ENCODE assay signal across 34 cellular contexts in genomic region chr3:87218560-87218959, GRCh38. TPM values are rescaled to one million over a fixed set of nuclear protein-coding genes. Genes with fewer than 3 reads are reported as not detected.
"Had no signal": no experiment of that assay in that cellular context is flagged by ENCODE, and none has a peak within 500 bp of the region (broad histone marks: within the 10 kb centered on the region; RNA-seq: fewer than 3 reads in every experiment).

No MANE protein-coding gene starts in this region.

- H3K36me3 ChIP-seq: left ventricle myocardium inferior, ovary, right atrium auricular region, spleen, tibial nerve, vagina had no signal

- FAIRE-seq: islet of Langerhans, kidney, small intestine had no signal

- H3K27me3 ChIP-seq: ovary, right atrium auricular region, tibial nerve, vagina had no signal

- H3K4me3 ChIP-seq: left ventricle myocardium inferior, lung, mucosa of descending colon, ovary, right atrium auricular region, spleen, tibial nerve, vagina had no signal

- H3K4me1 ChIP-seq: left ventricle myocardium inferior, right atrium auricular region, spleen, tibial nerve, vagina had no signal

- H3K9me3 ChIP-seq: left ventricle myocardium inferior, mucosa of descending colon, ovary, right atrium auricular region, spleen, tibial nerve, vagina had no signal

- H3K36me3 Mint-ChIP-seq: immature natural killer cell; natural killer cell treated with Interleukin-12 subunit alpha and Interleukin-12 subunit beta and Interleukin-15 and Interleukin-18, amount 100 ng/mL, for 72 hours; stimulated activated memory B cell treated with anti-CD40 and anti-IgM and Interleukin-4, amounts not matched to agents 10 μg/mL and 1 μg/mL and 100 μg/mL, for 72 hours; type B pancreatic cell had no signal

- H3K9me3 Mint-ChIP-seq: immature natural killer cell; natural killer cell treated with Interleukin-12 subunit alpha and Interleukin-12 subunit beta and Interleukin-15 and Interleukin-18, amount 100 ng/mL, for 72 hours; type B pancreatic cell had no signal

- H3K4me3 Mint-ChIP-seq: immature natural killer cell; naive thymus-derived CD4-positive, alpha-beta T cell; natural killer cell treated with Interleukin-12 subunit alpha and Interleukin-12 subunit beta and Interleukin-15 and Interleukin-18, amount 100 ng/mL, for 72 hours; stimulated activated memory B cell treated with anti-CD40 and anti-IgM and Interleukin-4, amounts not matched to agents 10 μg/mL and 1 μg/mL and 100 μg/mL, for 72 hours; stimulated activated naive CD8-positive, alpha-beta T cell treated with anti-CD3 and anti-CD28 coated beads, Interleukin-15, amount 100 ng/mL, for 72 hours; type B pancreatic cell had no signal

- H3K27ac ChIP-seq: left ventricle myocardium inferior, ovary, right atrium auricular region, spleen, tibial nerve, vagina had no signal

- DNase-seq: hypothalamus; immature natural killer cell; kidney; left ventricle myocardium inferior; midbrain; mucosa of descending colon; naive thymus-derived CD4-positive, alpha-beta T cell; ovary; small intestine; spleen; stimulated activated CD4-positive, alpha-beta T cell treated with anti-CD3 and anti-CD28 coated beads, Interleukin-4, amount 100 ng/mL, for 24 hours; stimulated activated CD8-positive, alpha-beta memory T cell treated with anti-CD3 and anti-CD28 coated beads, Interleukin-4, amount 100 ng/mL, for 48 hours; stimulated activated naive CD4-positive, alpha-beta T cell treated with Interleukin-2 at 50 U/mL for 16 hours; stimulated activated naive CD8-positive, alpha-beta T cell treated with anti-CD3 and anti-CD28 coated beads, Interleukin-15, amount 100 ng/mL, for 72 hours; substantia nigra had no signal

- ATAC-seq: mucosa of descending colon; naive thymus-derived CD4-positive, alpha-beta T cell; natural killer cell treated with Interleukin-12 subunit alpha and Interleukin-12 subunit beta and Interleukin-15 and Interleukin-18, amount 100 ng/mL, for 72 hours; sciatic nerve; stimulated activated memory B cell treated with anti-CD40 and anti-IgM and Interleukin-4, amounts not matched to agents 10 μg/mL and 1 μg/mL and 100 μg/mL, for 72 hours; stimulated activated naive CD8-positive, alpha-beta T cell treated with anti-CD3 and anti-CD28 coated beads, Interleukin-15, amount 100 ng/mL, for 72 hours had no signal

- H3K4me1 Mint-ChIP-seq: immature natural killer cell; naive thymus-derived CD4-positive, alpha-beta T cell; stimulated activated memory B cell treated with anti-CD40 and anti-IgM and Interleukin-4, amounts not matched to agents 10 μg/mL and 1 μg/mL and 100 μg/mL, for 72 hours; stimulated activated naive CD8-positive, alpha-beta T cell treated with anti-CD3 and anti-CD28 coated beads, Interleukin-15, amount 100 ng/mL, for 72 hours had no signal

- H3K27ac Mint-ChIP-seq: immature natural killer cell; naive thymus-derived CD4-positive, alpha-beta T cell; natural killer cell treated with Interleukin-12 subunit alpha and Interleukin-12 subunit beta and Interleukin-15 and Interleukin-18, amount 100 ng/mL, for 72 hours; progenitor cell of endocrine pancreas; stimulated activated memory B cell treated with anti-CD40 and anti-IgM and Interleukin-4, amounts not matched to agents 10 μg/mL and 1 μg/mL and 100 μg/mL, for 72 hours; stimulated activated naive CD8-positive, alpha-beta T cell treated with anti-CD3 and anti-CD28 coated beads, Interleukin-15, amount 100 ng/mL, for 72 hours; type B pancreatic cell had no signal

RNA-seq across cellular contexts. Expression of gene POU1F1, which starts 57.8 kb away (rescaled TPM):
- total RNA-seq: kidney; left ventricle myocardium inferior; lower leg skin; lung; mesenteric fat pad; mucosa of descending colon; myocyte; naive thymus-derived CD4-positive, alpha-beta T cell; natural killer cell treated with Interleukin-12 subunit alpha and Interleukin-12 subunit beta and Interleukin-15 and Interleukin-18, amount 100 ng/mL, for 72 hours; omental fat pad; ovary; progenitor cell of endocrine pancreas; pulmonary artery endothelial cell; renal cortical epithelial cell; right atrium auricular region; sciatic nerve; spleen; temporal lobe; tibial nerve; ureter; vagina had no signal
- polyA plus RNA-seq: immature natural killer cell; lung; naive thymus-derived CD4-positive, alpha-beta T cell; neural cell; ovary; small intestine; spleen had no signal
